ENCODE assay signal across 2 cellular contexts in the genomic region with DNA sequence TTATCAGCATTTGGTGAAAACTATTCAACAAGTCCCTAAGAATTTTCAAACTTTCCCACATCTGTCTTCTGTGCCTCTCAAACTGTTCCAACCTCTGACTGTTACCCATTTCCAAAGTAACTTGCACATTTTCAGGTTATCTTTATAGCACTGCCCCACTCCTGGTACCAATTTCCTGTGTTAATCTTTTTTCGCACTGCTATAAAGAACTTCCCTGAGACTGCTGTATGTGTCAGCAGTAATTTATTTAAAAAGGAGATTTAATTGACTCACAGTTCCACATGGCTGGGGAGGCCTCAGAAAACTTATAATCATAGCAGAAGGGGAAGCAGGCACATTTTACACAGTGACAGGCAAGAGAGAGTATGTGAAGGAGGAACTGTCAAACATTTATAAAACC.
TF ChIP-seq lines count a peak whose summit lies in the region.

No MANE protein-coding gene starts in this region.

TF ChIP-seq in K562, 482 proteins besides CTCF, POLR2A, EP300 and RAD21:
- TF ChIP-seq ZNF707 (CRISPR knock-in tag; conservative IDR thresholded peaks at IDR 0.05) (peak; percentile 69), ATF7 (IDR thresholded peaks at IDR 0.05) (no peak)

TF ChIP-seq in HepG2, 621 proteins besides CTCF, POLR2A, EP300 and RAD21:
- TF ChIP-seq ZBTB1 (CRISPR knock-in tag; IDR thresholded peaks at IDR 0.05; ENCODE audit: borderline replicate concordance) (no peak), GATAD1 (CRISPR knock-in tag; IDR thresholded peaks at IDR 0.05) (no peak), GTF2F1 (IDR thresholded peaks at IDR 0.05; ENCODE audit: low read length) (no peak), ELF4 (CRISPR knock-in tag; IDR thresholded peaks at IDR 0.05; ENCODE audit: borderline replicate concordance) (no peak), POGK (CRISPR knock-in tag; conservative IDR thresholded peaks at IDR 0.05) (no peak), ZNF781 (CRISPR knock-in tag; IDR thresholded peaks at IDR 0.05; ENCODE audit: borderline replicate concordance, not compliant biosample characterization) (no peak), SOX6 (IDR thresholded peaks at IDR 0.05) (no peak), SOX6 (CRISPR knock-in tag; IDR thresholded peaks at IDR 0.05) (no peak), KDM1A (CRISPR knock-in tag; IDR thresholded peaks at IDR 0.05) (no peak), KLF12 (CRISPR knock-in tag; IDR thresholded peaks at IDR 0.05; ENCODE audit: borderline replicate concordance) (no peak), KLF6 (CRISPR knock-in tag; IDR thresholded peaks at IDR 0.05) (no peak), U2AF1 (optimal IDR thresholded peaks at IDR 0.05; ENCODE audit: low read depth, low read length) (no peak), HOXA7 (CRISPR knock-in tag; IDR thresholded peaks at IDR 0.05) (no peak), KMT2B (CRISPR knock-in tag; IDR thresholded peaks at IDR 0.05) (no peak)
- TF ChIP-seq, protein P1, sequence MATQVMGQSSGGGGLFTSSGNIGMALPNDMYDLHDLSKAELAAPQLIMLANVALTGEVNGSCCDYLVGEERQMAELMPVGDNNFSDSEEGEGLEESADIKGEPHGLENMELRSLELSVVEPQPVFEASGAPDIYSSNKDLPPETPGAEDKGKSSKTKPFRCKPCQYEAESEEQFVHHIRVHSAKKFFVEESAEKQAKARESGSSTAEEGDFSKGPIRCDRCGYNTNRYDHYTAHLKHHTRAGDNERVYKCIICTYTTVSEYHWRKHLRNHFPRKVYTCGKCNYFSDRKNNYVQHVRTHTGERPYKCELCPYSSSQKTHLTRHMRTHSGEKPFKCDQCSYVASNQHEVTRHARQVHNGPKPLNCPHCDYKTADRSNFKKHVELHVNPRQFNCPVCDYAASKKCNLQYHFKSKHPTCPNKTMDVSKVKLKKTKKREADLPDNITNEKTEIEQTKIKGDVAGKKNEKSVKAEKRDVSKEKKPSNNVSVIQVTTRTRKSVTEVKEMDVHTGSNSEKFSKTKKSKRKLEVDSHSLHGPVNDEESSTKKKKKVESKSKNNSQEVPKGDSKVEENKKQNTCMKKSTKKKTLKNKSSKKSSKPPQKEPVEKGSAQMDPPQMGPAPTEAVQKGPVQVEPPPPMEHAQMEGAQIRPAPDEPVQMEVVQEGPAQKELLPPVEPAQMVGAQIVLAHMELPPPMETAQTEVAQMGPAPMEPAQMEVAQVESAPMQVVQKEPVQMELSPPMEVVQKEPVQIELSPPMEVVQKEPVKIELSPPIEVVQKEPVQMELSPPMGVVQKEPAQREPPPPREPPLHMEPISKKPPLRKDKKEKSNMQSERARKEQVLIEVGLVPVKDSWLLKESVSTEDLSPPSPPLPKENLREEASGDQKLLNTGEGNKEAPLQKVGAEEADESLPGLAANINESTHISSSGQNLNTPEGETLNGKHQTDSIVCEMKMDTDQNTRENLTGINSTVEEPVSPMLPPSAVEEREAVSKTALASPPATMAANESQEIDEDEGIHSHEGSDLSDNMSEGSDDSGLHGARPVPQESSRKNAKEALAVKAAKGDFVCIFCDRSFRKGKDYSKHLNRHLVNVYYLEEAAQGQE (IDR thresholded peaks at IDR 0.05; ENCODE audit: borderline replicate concordance in 1 of 2, low read depth in 1 of 2, low read length in 2 of 2): no peak
